ENCODE assay signal across 11 cellular contexts in the genomic region with DNA sequence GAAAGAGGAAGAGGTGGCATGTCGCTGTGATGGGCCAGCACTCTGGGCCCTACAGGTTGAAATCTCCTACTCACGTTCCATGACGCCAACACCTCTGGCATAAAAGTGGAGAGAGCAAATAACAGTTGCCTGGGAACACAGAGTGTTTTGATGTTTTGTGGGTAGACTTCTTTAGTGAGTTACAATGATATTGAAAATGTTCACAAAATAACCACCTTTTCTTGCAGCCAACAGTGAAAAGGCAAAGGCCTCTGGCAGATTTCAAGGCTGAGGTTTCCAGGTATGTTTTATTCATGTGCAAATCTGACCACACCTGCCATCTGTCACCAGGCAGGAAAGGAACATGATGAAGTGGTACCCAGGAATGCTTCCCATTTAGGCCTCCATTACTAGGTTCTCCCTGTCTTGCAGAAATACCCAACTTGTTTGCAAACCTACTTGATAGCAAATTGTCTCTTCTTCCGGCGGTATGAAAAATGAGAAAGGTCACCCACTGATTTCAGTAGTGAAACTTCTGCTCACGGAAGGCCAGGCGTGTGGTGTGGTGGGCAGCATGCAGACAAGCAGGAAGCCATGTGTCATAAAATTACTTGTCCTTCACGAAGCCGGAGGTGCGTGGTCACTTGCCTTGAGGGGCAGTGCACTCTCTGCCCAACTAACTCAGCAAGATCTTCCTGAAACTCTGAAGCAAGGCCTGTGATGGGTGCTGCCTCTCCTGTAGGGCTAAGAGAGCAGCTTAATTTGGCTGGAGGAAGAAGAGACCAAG.
A peak's percentile ranks its signal among the peaks of the same experiment; 100 is the strongest.
DNase-seq lines count a peak whose midpoint lies in the region; ATAC-seq and TF ChIP-seq lines count a peak whose summit lies in the region.
"Had no signal": no experiment of that assay in that cellular context is flagged by ENCODE, and none has a peak within 500 bp of the region (broad histone marks: within the 10 kb centered on the region; RNA-seq: fewer than 3 reads in every experiment).

No MANE protein-coding gene starts in this region.

- no peaks in the 10 kb centered on the region for H3K27me3 Mint-ChIP-seq in activated CD4-positive, alpha-beta T cell treated with anti-CD3 and anti-CD28 coated beads, Interleukin-2, amount 10 ng/mL, durations not matched to agents 7 days and 5 days
- peaks cover 7 to 10% of the 10 kb centered on the region in 2 donors for H3K27me3 Mint-ChIP-seq in stimulated activated naive B cell treated with anti-CD40 and anti-IgM and Interleukin-4, amounts not matched to agents 10 μg/mL and 1 μg/mL and 100 μg/mL, for 72 hours
- H3K27me3 Mint-ChIP-seq in CD4-positive, alpha-beta T cell: no peaks in the 10 kb centered on the region
- H3K27me3 Mint-ChIP-seq: activated naive CD4-positive, alpha-beta T cell treated with anti-CD3 and anti-CD28 coated beads, Interleukin-2, amount 50 U/mL, for 24 hours; B cell had no signal

- intact Hi-C loops in CD4-positive, alpha-beta T cell (cut with DNase I, micrococcal nuclease): no loop called here

- no peak for TF ChIP-seq CTCF in CD4-positive, alpha-beta T cell (IDR thresholded peaks at IDR 0.05)

- POLR2A ChIA-PET in activated CD4-positive, alpha-beta T cell treated with anti-CD3 and anti-CD28 coated beads, Interleukin-2, amount 10 ng/mL, durations not matched to agents 7 days and 5 days (lab: Charles Lee): interaction anchor here (0.5 kb wide), 1 partner anchor 27 kb away, joined by 5 read pairs; no protein-coding TSS in a partner anchor
- POLR2A ChIA-PET in HEK293T (lab: Yijun Ruan, JAX): no interaction called here
- POLR2A ChIA-PET in CD4-positive, alpha-beta T cell (lab: Charles Lee): no interaction called here

- H3K27me3 ChIP-seq in CD4-positive, alpha-beta T cell (ENCODE audit: control insufficient read depth, insufficient read depth, low read length): no peaks in the 10 kb centered on the region

- no peak overlapping the region for H3K27ac ChIP-seq in CD4-positive, alpha-beta T cell (ENCODE audit: low read depth, low read length)
- H3K27ac ChIP-seq: lower lobe of right lung had no signal

- DNase-seq in activated CD4-positive, alpha-beta T cell treated with anti-CD3 and anti-CD28 coated beads, Interleukin-2, amount 10 ng/mL, durations not matched to agents 7 days and 5 days: no peak
- no peak for DNase-seq in activated CD4-positive, alpha-beta T cell treated with anti-CD3 and anti-CD28 coated beads for 4 hours
- peak; percentile 22 for DNase-seq in stimulated activated naive B cell treated with anti-CD40 and anti-IgM and Interleukin-4, amounts not matched to agents 10 μg/mL and 1 μg/mL and 100 μg/mL, for 72 hours
- DNase-seq in HEK293T (ENCODE audit: extremely low spot score): no peak
- no peak for DNase-seq in activated effector memory CD4-positive, alpha-beta T cell treated with anti-CD3 and anti-CD28 coated beads, Interleukin-2, amount 50 U/mL, for 16 hours
- no peak for DNase-seq in CD4-positive, alpha-beta T cell
- DNase-seq: lower lobe of right lung had no signal

- H3K4me1 Mint-ChIP-seq in activated CD4-positive, alpha-beta T cell treated with anti-CD3 and anti-CD28 coated beads, Interleukin-2, amount 10 ng/mL, durations not matched to agents 7 days and 5 days: peaks cover 77% of the 10 kb centered on the region
- peaks cover 18 to 20% of the 10 kb centered on the region in 2 donors for H3K4me1 Mint-ChIP-seq in stimulated activated naive B cell treated with anti-CD40 and anti-IgM and Interleukin-4, amounts not matched to agents 10 μg/mL and 1 μg/mL and 100 μg/mL, for 72 hours
- H3K4me1 Mint-ChIP-seq in CD4-positive, alpha-beta T cell (ENCODE audit: low read depth): peaks cover 45% of the 10 kb centered on the region

- CTCF ChIA-PET in activated CD4-positive, alpha-beta T cell treated with anti-CD3 and anti-CD28 coated beads, Interleukin-2, amount 10 ng/mL, durations not matched to agents 7 days and 5 days (lab: Charles Lee): interaction anchor here (1.4 to 1.5 kb wide), 2 partner anchors 10 to 300 kb away, joined by 4 to 5 read pairs; a partner anchor contains a TSS
- CTCF ChIA-PET in HEK293T (lab: Yijun Ruan, JAX): interaction anchor here (1.2 kb wide), 1 partner anchor 297 kb away, joined by 3 read pairs; no protein-coding TSS in a partner anchor
- CTCF ChIA-PET in CD4-positive, alpha-beta T cell (lab: Charles Lee): no interaction called here

- H3K36me3 Mint-ChIP-seq in activated CD4-positive, alpha-beta T cell treated with anti-CD3 and anti-CD28 coated beads, Interleukin-2, amount 10 ng/mL, durations not matched to agents 7 days and 5 days (ENCODE audit: low read depth): peaks cover 22% of the 10 kb centered on the region
- no peaks in the 10 kb centered on the region for H3K36me3 Mint-ChIP-seq in stimulated activated naive B cell treated with anti-CD40 and anti-IgM and Interleukin-4, amounts not matched to agents 10 μg/mL and 1 μg/mL and 100 μg/mL, for 72 hours
- H3K36me3 Mint-ChIP-seq in CD4-positive, alpha-beta T cell (ENCODE audit: low read depth): no peaks in the 10 kb centered on the region
- H3K36me3 Mint-ChIP-seq: activated naive CD4-positive, alpha-beta T cell treated with anti-CD3 and anti-CD28 coated beads, Interleukin-2, amount 50 U/mL, for 24 hours had no signal

- no peaks in the 10 kb centered on the region for H3K9me3 ChIP-seq in CD4-positive, alpha-beta T cell (ENCODE audit: control insufficient read depth, low read length)
- H3K9me3 ChIP-seq: lower lobe of right lung had no signal

- peak overlapping the region; percentile 26 for H3K27ac Mint-ChIP-seq in activated CD4-positive, alpha-beta T cell treated with anti-CD3 and anti-CD28 coated beads, Interleukin-2, amount 10 ng/mL, durations not matched to agents 7 days and 5 days
- peak overlapping the region; percentile 31 for H3K27ac Mint-ChIP-seq in stimulated activated naive B cell treated with anti-CD40 and anti-IgM and Interleukin-4, amounts not matched to agents 10 μg/mL and 1 μg/mL and 100 μg/mL, for 72 hours
- no peak overlapping the region for H3K27ac Mint-ChIP-seq in CD4-positive, alpha-beta T cell
- H3K27ac Mint-ChIP-seq: activated naive CD4-positive, alpha-beta T cell treated with anti-CD3 and anti-CD28 coated beads, Interleukin-2, amount 50 U/mL, for 24 hours; B cell had no signal

- peak; percentile 65 for ATAC-seq in GM21786 (IDR thresholded peaks at IDR 0.05; ENCODE audit: unreplicated experiment)
- peak; percentile 59 for ATAC-seq in HG03565 (IDR thresholded peaks at IDR 0.05; ENCODE audit: unreplicated experiment)
- ATAC-seq in stimulated activated naive B cell treated with anti-CD40 and anti-IgM and Interleukin-4, amounts not matched to agents 10 μg/mL and 1 μg/mL and 100 μg/mL, for 72 hours (replicated peaks): peak; percentile 65 to 72
- ATAC-seq in CD4-positive, alpha-beta T cell (ENCODE audit: poor library complexity): no peak

- H3K4me3 Mint-ChIP-seq in activated CD4-positive, alpha-beta T cell treated with anti-CD3 and anti-CD28 coated beads, Interleukin-2, amount 10 ng/mL, durations not matched to agents 7 days and 5 days: no peak overlapping the region
- no peak overlapping the region for H3K4me3 Mint-ChIP-seq in stimulated activated naive B cell treated with anti-CD40 and anti-IgM and Interleukin-4, amounts not matched to agents 10 μg/mL and 1 μg/mL and 100 μg/mL, for 72 hours
- H3K4me3 Mint-ChIP-seq in CD4-positive, alpha-beta T cell: no peak overlapping the region
- H3K4me3 Mint-ChIP-seq: activated naive CD4-positive, alpha-beta T cell treated with anti-CD3 and anti-CD28 coated beads, Interleukin-2, amount 50 U/mL, for 24 hours; B cell had no signal

- H3K9me3 Mint-ChIP-seq in activated CD4-positive, alpha-beta T cell treated with anti-CD3 and anti-CD28 coated beads, Interleukin-2, amount 10 ng/mL, durations not matched to agents 7 days and 5 days: peaks cover 3% of the 10 kb centered on the region
- H3K9me3 Mint-ChIP-seq in stimulated activated naive B cell treated with anti-CD40 and anti-IgM and Interleukin-4, amounts not matched to agents 10 μg/mL and 1 μg/mL and 100 μg/mL, for 72 hours: no peaks in the 10 kb centered on the region
- no peaks in the 10 kb centered on the region for H3K9me3 Mint-ChIP-seq in CD4-positive, alpha-beta T cell
- H3K9me3 Mint-ChIP-seq: activated naive CD4-positive, alpha-beta T cell treated with anti-CD3 and anti-CD28 coated beads, Interleukin-2, amount 50 U/mL, for 24 hours had no signal

TF ChIP-seq in HEK293T, 16 proteins besides CTCF, POLR2A, EP300 and RAD21:
- TF ChIP-seq, protein P1, sequence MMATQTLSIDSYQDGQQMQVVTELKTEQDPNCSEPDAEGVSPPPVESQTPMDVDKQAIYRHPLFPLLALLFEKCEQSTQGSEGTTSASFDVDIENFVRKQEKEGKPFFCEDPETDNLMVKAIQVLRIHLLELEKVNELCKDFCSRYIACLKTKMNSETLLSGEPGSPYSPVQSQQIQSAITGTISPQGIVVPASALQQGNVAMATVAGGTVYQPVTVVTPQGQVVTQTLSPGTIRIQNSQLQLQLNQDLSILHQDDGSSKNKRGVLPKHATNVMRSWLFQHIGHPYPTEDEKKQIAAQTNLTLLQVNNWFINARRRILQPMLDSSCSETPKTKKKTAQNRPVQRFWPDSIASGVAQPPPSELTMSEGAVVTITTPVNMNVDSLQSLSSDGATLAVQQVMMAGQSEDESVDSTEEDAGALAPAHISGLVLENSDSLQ (IDR thresholded peaks at IDR 0.05): no peak
- TF ChIP-seq SUZ12 (IDR thresholded peaks at IDR 0.05) (no peak), FOXK2 (IDR thresholded peaks at IDR 0.05) (no peak), ARNT (IDR thresholded peaks at IDR 0.05) (no peak), TARDBP (IDR thresholded peaks at IDR 0.05) (no peak)
